ENCODE assay signal across 1 cellular context in the genomic region with DNA sequence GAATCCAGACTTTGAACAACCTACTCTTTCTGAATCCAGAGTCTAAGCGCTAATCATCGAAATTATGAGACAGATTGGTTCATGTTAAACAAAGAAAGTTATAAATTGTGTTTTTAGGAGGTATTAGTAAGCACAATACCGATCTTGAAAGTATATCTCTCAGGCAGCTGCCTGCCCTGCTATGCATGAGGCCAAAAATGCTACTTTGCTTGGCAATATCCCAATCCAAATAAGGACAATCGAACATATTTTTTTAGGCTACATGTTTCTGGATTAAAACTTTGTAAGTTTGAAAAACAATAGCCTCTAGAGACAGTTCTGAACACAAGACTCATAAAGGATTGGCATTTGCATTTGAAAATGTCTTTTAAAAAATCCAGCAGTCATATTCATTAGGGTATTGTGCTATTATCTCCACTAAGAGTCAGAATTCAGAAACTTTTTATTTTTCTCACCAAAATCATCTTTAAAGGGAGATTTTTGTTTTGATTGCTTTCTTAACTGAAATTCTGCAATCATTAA.
TF ChIP-seq lines count a peak whose summit lies in the region.

No MANE protein-coding gene starts in this region.

TF ChIP-seq in SK-N-SH treated with all-trans-retinoic acid at 6 μM for 48 hours, 23 proteins besides CTCF, POLR2A, EP300 and RAD21 (continued from another document):
- TF ChIP-seq, protein P1, sequence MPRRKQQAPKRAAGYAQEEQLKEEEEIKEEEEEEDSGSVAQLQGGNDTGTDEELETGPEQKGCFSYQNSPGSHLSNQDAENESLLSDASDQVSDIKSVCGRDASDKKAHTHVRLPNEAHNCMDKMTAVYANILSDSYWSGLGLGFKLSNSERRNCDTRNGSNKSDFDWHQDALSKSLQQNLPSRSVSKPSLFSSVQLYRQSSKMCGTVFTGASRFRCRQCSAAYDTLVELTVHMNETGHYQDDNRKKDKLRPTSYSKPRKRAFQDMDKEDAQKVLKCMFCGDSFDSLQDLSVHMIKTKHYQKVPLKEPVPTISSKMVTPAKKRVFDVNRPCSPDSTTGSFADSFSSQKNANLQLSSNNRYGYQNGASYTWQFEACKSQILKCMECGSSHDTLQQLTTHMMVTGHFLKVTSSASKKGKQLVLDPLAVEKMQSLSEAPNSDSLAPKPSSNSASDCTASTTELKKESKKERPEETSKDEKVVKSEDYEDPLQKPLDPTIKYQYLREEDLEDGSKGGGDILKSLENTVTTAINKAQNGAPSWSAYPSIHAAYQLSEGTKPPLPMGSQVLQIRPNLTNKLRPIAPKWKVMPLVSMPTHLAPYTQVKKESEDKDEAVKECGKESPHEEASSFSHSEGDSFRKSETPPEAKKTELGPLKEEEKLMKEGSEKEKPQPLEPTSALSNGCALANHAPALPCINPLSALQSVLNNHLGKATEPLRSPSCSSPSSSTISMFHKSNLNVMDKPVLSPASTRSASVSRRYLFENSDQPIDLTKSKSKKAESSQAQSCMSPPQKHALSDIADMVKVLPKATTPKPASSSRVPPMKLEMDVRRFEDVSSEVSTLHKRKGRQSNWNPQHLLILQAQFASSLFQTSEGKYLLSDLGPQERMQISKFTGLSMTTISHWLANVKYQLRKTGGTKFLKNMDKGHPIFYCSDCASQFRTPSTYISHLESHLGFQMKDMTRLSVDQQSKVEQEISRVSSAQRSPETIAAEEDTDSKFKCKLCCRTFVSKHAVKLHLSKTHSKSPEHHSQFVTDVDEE (CRISPR knock-in tag; IDR thresholded peaks at IDR 0.05), result no peak
- TF ChIP-seq ZNF8 (CRISPR knock-in tag; IDR thresholded peaks at IDR 0.05) (no peak), CSDC2 (CRISPR knock-in tag; IDR thresholded peaks at IDR 0.05) (no peak)
- TF ChIP-seq, protein P2, sequence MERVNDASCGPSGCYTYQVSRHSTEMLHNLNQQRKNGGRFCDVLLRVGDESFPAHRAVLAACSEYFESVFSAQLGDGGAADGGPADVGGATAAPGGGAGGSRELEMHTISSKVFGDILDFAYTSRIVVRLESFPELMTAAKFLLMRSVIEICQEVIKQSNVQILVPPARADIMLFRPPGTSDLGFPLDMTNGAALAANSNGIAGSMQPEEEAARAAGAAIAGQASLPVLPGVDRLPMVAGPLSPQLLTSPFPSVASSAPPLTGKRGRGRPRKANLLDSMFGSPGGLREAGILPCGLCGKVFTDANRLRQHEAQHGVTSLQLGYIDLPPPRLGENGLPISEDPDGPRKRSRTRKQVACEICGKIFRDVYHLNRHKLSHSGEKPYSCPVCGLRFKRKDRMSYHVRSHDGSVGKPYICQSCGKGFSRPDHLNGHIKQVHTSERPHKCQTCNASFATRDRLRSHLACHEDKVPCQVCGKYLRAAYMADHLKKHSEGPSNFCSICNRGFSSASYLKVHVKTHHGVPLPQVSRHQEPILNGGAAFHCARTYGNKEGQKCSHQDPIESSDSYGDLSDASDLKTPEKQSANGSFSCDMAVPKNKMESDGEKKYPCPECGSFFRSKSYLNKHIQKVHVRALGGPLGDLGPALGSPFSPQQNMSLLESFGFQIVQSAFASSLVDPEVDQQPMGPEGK (CRISPR knock-in tag; IDR thresholded peaks at IDR 0.05; ENCODE audit: borderline replicate concordance), result no peak
TF ChIP-seq in SK-N-SH treated with all-trans-retinoic acid at 6 μM for 48 hours: peak in this region for 0.
